ENCODE assay signal across 30 cellular contexts in the genomic region with DNA sequence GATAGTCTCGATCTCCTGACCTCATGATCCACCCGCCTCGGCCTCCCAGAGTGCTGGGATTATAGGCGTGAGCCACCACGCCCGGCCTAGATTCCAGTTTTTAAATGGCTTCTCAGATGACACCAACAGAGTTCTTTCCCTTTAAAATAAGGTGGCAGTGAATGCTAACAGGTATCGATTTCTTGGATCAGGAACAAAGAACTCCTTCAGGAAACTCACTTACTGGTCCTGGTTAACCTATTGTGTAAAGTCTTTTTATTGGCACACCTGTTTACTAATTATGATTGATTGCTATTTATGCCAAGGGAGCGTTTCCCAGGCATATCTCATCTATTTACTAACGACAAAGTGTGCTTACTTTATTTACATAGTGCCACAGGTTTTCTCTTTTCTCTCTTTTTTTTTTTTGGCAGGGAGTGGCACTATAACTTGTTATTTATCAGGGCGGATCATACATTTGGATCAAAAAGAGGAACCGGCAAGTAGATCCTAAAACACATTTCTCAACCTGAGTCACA.
DNase-seq lines count a peak whose midpoint lies in the region; ATAC-seq and FAIRE-seq lines count a peak whose summit lies in the region.
"Had no signal": no experiment of that assay in that cellular context is flagged by ENCODE, and none has a peak within 500 bp of the region (broad histone marks: within the 10 kb centered on the region; RNA-seq: fewer than 3 reads in every experiment).

No MANE protein-coding gene starts in this region.

- FAIRE-seq in small intestine (lab: Jason Lieb, UNC), result peak; percentile 39
- FAIRE-seq: G401.6 had no signal

- no peaks in the 10 kb centered on the region for H3K36me3 ChIP-seq in small intestine (ENCODE audit: control insufficient read depth in 2 of 2, insufficient read depth in 2 of 2, low read length in 2 of 2)
- H3K36me3 ChIP-seq: upper lobe of left lung had no signal

- no peak for ATAC-seq in HG02642 (IDR thresholded peaks at IDR 0.05; ENCODE audit: poor library complexity, unreplicated experiment)
- ATAC-seq in GM18520 (IDR thresholded peaks at IDR 0.05; ENCODE audit: unreplicated experiment), result no peak
- no peak for ATAC-seq in HG03521 (IDR thresholded peaks at IDR 0.05; ENCODE audit: unreplicated experiment)
- ATAC-seq: activated naive CD4-positive, alpha-beta T cell treated with anti-CD3 and anti-CD28 coated beads, Interleukin-2, amount 50 U/mL, for 72 hours; activated T-helper 17 cell treated with anti-CD3 and anti-CD28 coated beads, Interleukin-2, amount 50 U/mL, for 72 hours; effector memory CD8-positive, alpha-beta T cell; left colon; Right ventricle myocardium inferior had no signal

- 13 to 63% (median 21%) methylated on average over 11 of the region's 11 CpGs for WGBS in small intestine, 3 donors

- peak; percentile 24 for DNase-seq in DMS79 treated with DMSO at 0.1 percent for 48 hours (lab: John Stamatoyannopoulos, UW)
- DNase-seq in DMS79 (lab: John Stamatoyannopoulos, UW), result no peak
- DNase-seq in NCI-H2029 treated with DMSO at 0.1 percent for 48 hours (lab: John Stamatoyannopoulos, UW), result peak; percentile 82
- DNase-seq in NCI-H510A treated with DMSO at 0.1 percent for 48 hours (lab: John Stamatoyannopoulos, UW), result peak; percentile 94
- peak; percentile 61 for DNase-seq in small intestine
- DNase-seq: anterior cingulate cortex; CD4-positive, alpha-beta T cell; DMS 273 treated with DMSO at 0.1 percent for 48 hours; effector memory CD8-positive, alpha-beta T cell; foreskin melanocyte; H7; Karpas-422; left colon; mesenchymal stem cell; NCI-H1048; NCI-H82; OCI-M1; stimulated activated CD4-positive, alpha-beta T cell treated with anti-CD3 and anti-CD28 coated beads, Interleukin-2, amount 100 ng/mL, for 24 hours; substantia nigra; upper lobe of left lung had no signal

- H3K27ac ChIP-seq in small intestine (ENCODE audit: low read depth in 1 of 2, low read length in 1 of 2), result no peak overlapping the region
- H3K27ac ChIP-seq: 22Rv1, coronary artery, skin epidermis, upper lobe of left lung had no signal

- no peak overlapping the region for H3K4me3 ChIP-seq in small intestine (ENCODE audit: low read depth in 1 of 2, low read length in 2 of 2)
- H3K4me3 ChIP-seq: coronary artery, skin epidermis, upper lobe of left lung had no signal

- H3K27me3 ChIP-seq in small intestine (ENCODE audit: control insufficient read depth in 2 of 2, insufficient read depth in 2 of 2, low read length in 2 of 2), result no peaks in the 10 kb centered on the region
- H3K27me3 ChIP-seq: upper lobe of left lung had no signal

- H3K9me3 ChIP-seq in small intestine (ENCODE audit: control insufficient read depth, low read depth), result no peaks in the 10 kb centered on the region
- H3K9me3 ChIP-seq: upper lobe of left lung had no signal

- H3K4me1 ChIP-seq in small intestine (ENCODE audit: control insufficient read depth in 2 of 2, insufficient read depth in 1 of 2, low read depth in 1 of 2, low read length in 1 of 2), result no peaks in the 10 kb centered on the region
- H3K4me1 ChIP-seq: upper lobe of left lung had no signal
